In genomic region chr4:153495480-153496206, GRCh38 we compare ENCODE assay signal across 1 cellular context.
TF ChIP-seq lines count a peak whose summit lies in the region.

No MANE protein-coding gene starts in this region.

TF ChIP-seq in GM23338, 12 proteins besides CTCF, POLR2A, EP300 and RAD21:
- TF ChIP-seq ZNF462 (CRISPR knock-in tag; IDR thresholded peaks at IDR 0.05) = no peak
- no peak for TF ChIP-seq EZH2phosphoT487 (IDR thresholded peaks at IDR 0.05; ENCODE audit: unreplicated experiment)
- no peak for TF ChIP-seq EZH2 (IDR thresholded peaks at IDR 0.05; ENCODE audit: low read depth, unreplicated experiment)
- no peak for TF ChIP-seq CREB1 (CRISPR knock-in tag; IDR thresholded peaks at IDR 0.05; ENCODE audit: low read depth)
- no peak for TF ChIP-seq STAT1 (IDR thresholded peaks at IDR 0.05; ENCODE audit: unreplicated experiment)
- TF ChIP-seq POLR2AphosphoS5 (IDR thresholded peaks at IDR 0.05; ENCODE audit: low read depth) = no peak
- no peak for TF ChIP-seq ETS1 (IDR thresholded peaks at IDR 0.05)
